Comparison of ENCODE assay signal across 14 cellular contexts in the genomic region with DNA sequence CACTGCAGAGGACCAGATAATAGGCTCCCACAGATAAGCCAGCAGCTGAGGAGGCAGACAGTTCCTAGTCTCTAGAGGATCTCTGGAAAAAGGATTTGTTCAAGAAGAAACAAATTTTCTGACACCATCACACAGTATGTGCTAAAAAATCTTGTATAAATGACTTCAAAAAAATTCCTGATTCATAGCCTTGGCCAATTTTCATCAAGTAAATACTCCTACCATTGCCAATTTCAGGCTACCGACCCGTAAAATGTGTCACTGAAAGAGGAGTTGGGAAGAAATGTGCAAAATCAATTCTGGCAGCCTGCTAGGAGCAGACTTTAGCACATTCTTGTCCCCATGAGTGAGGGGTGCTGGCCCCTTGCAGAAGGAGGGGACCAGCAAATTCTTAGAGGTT.
"Had no signal": no experiment of that assay in that cellular context is flagged by ENCODE, and none has a peak within 500 bp of the region (broad histone marks: within the 10 kb centered on the region; RNA-seq: fewer than 3 reads in every experiment).

No MANE protein-coding gene starts in this region.

- H3K4me1 Mint-ChIP-seq: central memory CD8-positive, alpha-beta T cell; naive B cell; stimulated activated naive B cell treated with anti-CD40 and anti-IgM and Interleukin-4, amounts not matched to agents 10 μg/mL and 1 μg/mL and 100 μg/mL, for 72 hours had no signal

- H3K36me3 ChIP-seq: neutrophil had no signal

- H3K27ac ChIP-seq: neutrophil had no signal

- H3K36me3 Mint-ChIP-seq: naive B cell; stimulated activated naive B cell treated with anti-CD40 and anti-IgM and Interleukin-4, amounts not matched to agents 10 μg/mL and 1 μg/mL and 100 μg/mL, for 72 hours had no signal

- H3K4me3 Mint-ChIP-seq: activated CD4-positive, alpha-beta T cell treated with anti-CD3 and anti-CD28 coated beads, Interleukin-2, amount 10 ng/mL, durations not matched to agents 7 days and 5 days; activated naive CD4-positive, alpha-beta T cell treated with anti-CD3 and anti-CD28 coated beads for 36 hours; activated T-cell treated with anti-CD3 and anti-CD28 coated beads, Interleukin-2, amount 50 U/mL, for 4 hours; central memory CD8-positive, alpha-beta T cell; naive B cell; stimulated activated naive B cell treated with anti-CD40 and anti-IgM and Interleukin-4, amounts not matched to agents 10 μg/mL and 1 μg/mL and 100 μg/mL, for 72 hours; T-helper 1 cell treated with Interleukin-12 subunit alpha and Interleukin-12 subunit beta and Interleukin-4 antibody, amounts not matched to agents 30 μg/mL and 1 μg/mL, for 36 hours had no signal

- H3K9me3 Mint-ChIP-seq: central memory CD8-positive, alpha-beta T cell had no signal

- H3K9me3 ChIP-seq: neutrophil had no signal

- DNase-seq: activated CD4-positive, alpha-beta T cell treated with anti-CD3 and anti-CD28 coated beads, Interleukin-2, amount 10 ng/mL, durations not matched to agents 7 days and 5 days; activated CD8-positive, alpha-beta memory T cell treated with anti-CD3 and anti-CD28 coated beads, Interleukin-2, amount 50 U/mL, for 4 hours; activated naive CD4-positive, alpha-beta T cell treated with anti-CD3 and anti-CD28 coated beads for 36 hours; activated T-cell treated with anti-CD3 and anti-CD28 coated beads, Interleukin-2, amount 50 U/mL, for 4 hours; aorta; cortex of kidney; foreskin fibroblast; hippocampal formation; kidney; naive B cell; stimulated activated naive B cell treated with anti-CD40 and anti-IgM and Interleukin-4, amounts not matched to agents 10 μg/mL and 1 μg/mL and 100 μg/mL, for 72 hours had no signal

- H3K27ac Mint-ChIP-seq: activated CD4-positive, alpha-beta T cell treated with anti-CD3 and anti-CD28 coated beads, Interleukin-2, amount 10 ng/mL, durations not matched to agents 7 days and 5 days; activated naive CD4-positive, alpha-beta T cell treated with anti-CD3 and anti-CD28 coated beads for 36 hours; naive B cell; stimulated activated naive B cell treated with anti-CD40 and anti-IgM and Interleukin-4, amounts not matched to agents 10 μg/mL and 1 μg/mL and 100 μg/mL, for 72 hours; T-helper 1 cell treated with Interleukin-12 subunit alpha and Interleukin-12 subunit beta and Interleukin-4 antibody, amounts not matched to agents 30 μg/mL and 1 μg/mL, for 36 hours had no signal
